In the genomic region with DNA sequence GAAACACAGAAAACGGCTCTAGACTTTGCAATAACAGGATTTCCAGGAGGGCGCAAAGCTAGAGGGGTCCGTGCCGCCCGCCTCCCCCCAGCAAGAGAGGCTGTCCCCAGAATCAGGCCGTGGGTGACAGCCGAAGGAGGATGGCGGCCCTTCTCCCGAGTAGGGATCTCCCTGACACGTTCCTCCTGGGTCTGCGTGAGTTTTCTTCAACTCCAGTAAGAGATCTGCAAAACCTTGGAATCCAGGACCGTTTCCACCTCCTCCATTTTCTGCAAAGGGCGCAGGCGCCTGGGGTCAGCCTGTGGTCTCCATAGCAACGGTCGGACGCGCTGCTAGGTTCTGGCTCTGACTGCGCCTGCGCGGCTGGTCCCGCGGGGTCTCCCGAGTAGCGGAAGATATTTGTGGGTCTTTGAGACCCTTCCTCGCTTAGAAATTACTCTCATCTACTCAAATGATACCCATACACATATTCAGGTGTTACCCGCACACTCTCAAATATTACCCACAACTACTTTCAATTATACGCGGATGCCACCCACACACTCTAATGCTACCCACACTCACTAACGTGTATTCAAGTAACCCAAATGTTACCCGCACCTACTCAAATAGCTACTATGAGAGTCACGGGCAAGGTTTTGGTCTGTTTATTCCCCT, we compare ENCODE assay signal across 1 cellular context.
TF ChIP-seq lines count a peak whose summit lies in the region.

No MANE protein-coding gene starts in this region.

TF ChIP-seq in GM12878, 131 proteins besides CTCF, POLR2A, EP300 and RAD21 (continued from another document):
- TF ChIP-seq NR2C2 (IDR thresholded peaks at IDR 0.05; ENCODE audit: borderline replicate concordance, control insufficient read depth, insufficient read length, low read depth) (no peak), MAX (IDR thresholded peaks at IDR 0.05; ENCODE audit: low read depth, low read length) (no peak), CBX5 (IDR thresholded peaks at IDR 0.05; ENCODE audit: low read depth) (no peak), WRNIP1 (IDR thresholded peaks at IDR 0.05; ENCODE audit: borderline replicate concordance, low read depth, low read length) (no peak), KLF5 (IDR thresholded peaks at IDR 0.05; ENCODE audit: partially characterized antibody) (no peak), SPI1 (IDR thresholded peaks at IDR 0.05; ENCODE audit: borderline replicate concordance, insufficient read depth, low read depth, low read length) (no peak), GABPA (IDR thresholded peaks at IDR 0.05; ENCODE audit: low read depth) (no peak), YY1 (IDR thresholded peaks at IDR 0.05; ENCODE audit: low read depth, low read length) (peak; percentile 48; the same call in 1 of the 2 replicates), RAD51 (IDR thresholded peaks at IDR 0.05) (no peak), ZBED1 (IDR thresholded peaks at IDR 0.05; ENCODE audit: borderline replicate concordance) (no peak), SRF (IDR thresholded peaks at IDR 0.05; ENCODE audit: low read depth in 2 of 2, low read length in 2 of 2) (no peak), ASH2L (IDR thresholded peaks at IDR 0.05; ENCODE audit: borderline replicate concordance, low read depth) (no peak), NFIC (IDR thresholded peaks at IDR 0.05; ENCODE audit: low read depth, low read length) (no peak), E2F8 (IDR thresholded peaks at IDR 0.05; ENCODE audit: low read depth, partially characterized antibody) (no peak), TCF3 (IDR thresholded peaks at IDR 0.05; ENCODE audit: borderline replicate concordance, insufficient read depth, low read depth, low read length) (no peak), NRF1 (conservative IDR thresholded peaks at IDR 0.05; ENCODE audit: low read depth, low read length) (peak; percentile 47), DPF2 (IDR thresholded peaks at IDR 0.05) (no peak), ZNF24 (IDR thresholded peaks at IDR 0.05) (no peak), CHD2 (IDR thresholded peaks at IDR 0.05; ENCODE audit: borderline replicate concordance, low read depth, low read length) (no peak), NFYA (IDR thresholded peaks at IDR 0.05; ENCODE audit: borderline replicate concordance, low read depth, low read length) (no peak), ESRRA (IDR thresholded peaks at IDR 0.05; ENCODE audit: low read length) (no peak), MXI1 (IDR thresholded peaks at IDR 0.05; ENCODE audit: low read depth, low read length) (peak; percentile 52), SUPT20H (IDR thresholded peaks at IDR 0.05; ENCODE audit: borderline replicate concordance, control insufficient read depth, low read depth, low read length) (no peak), ETV6 (conservative IDR thresholded peaks at IDR 0.05 in 1 of 2, IDR thresholded peaks at IDR 0.05 in 1 of 2; ENCODE audit: borderline replicate concordance in 1 of 2, low read depth in 1 of 2) (no peak), ZNF274 (IDR thresholded peaks at IDR 0.05; ENCODE audit: insufficient read depth, insufficient read length) (no peak), CBX3 (IDR thresholded peaks at IDR 0.05; ENCODE audit: borderline replicate concordance, low read depth) (no peak), KAT2A (conservative IDR thresholded peaks at IDR 0.05; ENCODE audit: control insufficient read depth, low read depth, low read length) (no peak), BMI1 (IDR thresholded peaks at IDR 0.05; ENCODE audit: borderline replicate concordance) (peak; percentile 94), SMAD5 (IDR thresholded peaks at IDR 0.05; ENCODE audit: low read depth) (no peak), CEBPZ (IDR thresholded peaks at IDR 0.05; ENCODE audit: low read depth, low read length) (no peak), MEF2B (IDR thresholded peaks at IDR 0.05; ENCODE audit: partially characterized antibody, poor library complexity, severe bottlenecking) (peak; percentile 36), EZH2 (IDR thresholded peaks at IDR 0.05; ENCODE audit: borderline replicate concordance, control insufficient read depth, low read depth, low read length) (no peak), SUZ12 (IDR thresholded peaks at IDR 0.05; ENCODE audit: unreplicated experiment) (no peak), ZNF622 (IDR thresholded peaks at IDR 0.05) (no peak), EED (IDR thresholded peaks at IDR 0.05; ENCODE audit: low read depth) (no peak)
- TF ChIP-seq, protein P1, sequence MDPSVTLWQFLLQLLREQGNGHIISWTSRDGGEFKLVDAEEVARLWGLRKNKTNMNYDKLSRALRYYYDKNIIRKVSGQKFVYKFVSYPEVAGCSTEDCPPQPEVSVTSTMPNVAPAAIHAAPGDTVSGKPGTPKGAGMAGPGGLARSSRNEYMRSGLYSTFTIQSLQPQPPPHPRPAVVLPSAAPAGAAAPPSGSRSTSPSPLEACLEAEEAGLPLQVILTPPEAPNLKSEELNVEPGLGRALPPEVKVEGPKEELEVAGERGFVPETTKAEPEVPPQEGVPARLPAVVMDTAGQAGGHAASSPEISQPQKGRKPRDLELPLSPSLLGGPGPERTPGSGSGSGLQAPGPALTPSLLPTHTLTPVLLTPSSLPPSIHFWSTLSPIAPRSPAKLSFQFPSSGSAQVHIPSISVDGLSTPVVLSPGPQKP (IDR thresholded peaks at IDR 0.05; ENCODE audit: low read depth, low read length), result no peak
- TF ChIP-seq, protein P2, sequence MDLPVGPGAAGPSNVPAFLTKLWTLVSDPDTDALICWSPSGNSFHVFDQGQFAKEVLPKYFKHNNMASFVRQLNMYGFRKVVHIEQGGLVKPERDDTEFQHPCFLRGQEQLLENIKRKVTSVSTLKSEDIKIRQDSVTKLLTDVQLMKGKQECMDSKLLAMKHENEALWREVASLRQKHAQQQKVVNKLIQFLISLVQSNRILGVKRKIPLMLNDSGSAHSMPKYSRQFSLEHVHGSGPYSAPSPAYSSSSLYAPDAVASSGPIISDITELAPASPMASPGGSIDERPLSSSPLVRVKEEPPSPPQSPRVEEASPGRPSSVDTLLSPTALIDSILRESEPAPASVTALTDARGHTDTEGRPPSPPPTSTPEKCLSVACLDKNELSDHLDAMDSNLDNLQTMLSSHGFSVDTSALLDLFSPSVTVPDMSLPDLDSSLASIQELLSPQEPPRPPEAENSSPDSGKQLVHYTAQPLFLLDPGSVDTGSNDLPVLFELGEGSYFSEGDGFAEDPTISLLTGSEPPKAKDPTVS (IDR thresholded peaks at IDR 0.05; ENCODE audit: low read depth, low read length), result no peak
- TF ChIP-seq, protein P3, sequence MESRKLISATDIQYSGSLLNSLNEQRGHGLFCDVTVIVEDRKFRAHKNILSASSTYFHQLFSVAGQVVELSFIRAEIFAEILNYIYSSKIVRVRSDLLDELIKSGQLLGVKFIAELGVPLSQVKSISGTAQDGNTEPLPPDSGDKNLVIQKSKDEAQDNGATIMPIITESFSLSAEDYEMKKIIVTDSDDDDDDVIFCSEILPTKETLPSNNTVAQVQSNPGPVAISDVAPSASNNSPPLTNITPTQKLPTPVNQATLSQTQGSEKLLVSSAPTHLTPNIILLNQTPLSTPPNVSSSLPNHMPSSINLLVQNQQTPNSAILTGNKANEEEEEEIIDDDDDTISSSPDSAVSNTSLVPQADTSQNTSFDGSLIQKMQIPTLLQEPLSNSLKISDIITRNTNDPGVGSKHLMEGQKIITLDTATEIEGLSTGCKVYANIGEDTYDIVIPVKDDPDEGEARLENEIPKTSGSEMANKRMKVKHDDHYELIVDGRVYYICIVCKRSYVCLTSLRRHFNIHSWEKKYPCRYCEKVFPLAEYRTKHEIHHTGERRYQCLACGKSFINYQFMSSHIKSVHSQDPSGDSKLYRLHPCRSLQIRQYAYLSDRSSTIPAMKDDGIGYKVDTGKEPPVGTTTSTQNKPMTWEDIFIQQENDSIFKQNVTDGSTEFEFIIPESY (IDR thresholded peaks at IDR 0.05), result no peak
- TF ChIP-seq, protein P4, sequence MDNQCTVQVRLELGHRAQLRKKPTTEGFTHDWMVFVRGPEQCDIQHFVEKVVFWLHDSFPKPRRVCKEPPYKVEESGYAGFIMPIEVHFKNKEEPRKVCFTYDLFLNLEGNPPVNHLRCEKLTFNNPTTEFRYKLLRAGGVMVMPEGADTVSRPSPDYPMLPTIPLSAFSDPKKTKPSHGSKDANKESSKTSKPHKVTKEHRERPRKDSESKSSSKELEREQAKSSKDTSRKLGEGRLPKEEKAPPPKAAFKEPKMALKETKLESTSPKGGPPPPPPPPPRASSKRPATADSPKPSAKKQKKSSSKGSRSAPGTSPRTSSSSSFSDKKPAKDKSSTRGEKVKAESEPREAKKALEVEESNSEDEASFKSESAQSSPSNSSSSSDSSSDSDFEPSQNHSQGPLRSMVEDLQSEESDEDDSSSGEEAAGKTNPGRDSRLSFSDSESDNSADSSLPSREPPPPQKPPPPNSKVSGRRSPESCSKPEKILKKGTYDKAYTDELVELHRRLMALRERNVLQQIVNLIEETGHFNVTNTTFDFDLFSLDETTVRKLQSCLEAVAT (IDR thresholded peaks at IDR 0.05), result no peak
- TF ChIP-seq, protein P5, sequence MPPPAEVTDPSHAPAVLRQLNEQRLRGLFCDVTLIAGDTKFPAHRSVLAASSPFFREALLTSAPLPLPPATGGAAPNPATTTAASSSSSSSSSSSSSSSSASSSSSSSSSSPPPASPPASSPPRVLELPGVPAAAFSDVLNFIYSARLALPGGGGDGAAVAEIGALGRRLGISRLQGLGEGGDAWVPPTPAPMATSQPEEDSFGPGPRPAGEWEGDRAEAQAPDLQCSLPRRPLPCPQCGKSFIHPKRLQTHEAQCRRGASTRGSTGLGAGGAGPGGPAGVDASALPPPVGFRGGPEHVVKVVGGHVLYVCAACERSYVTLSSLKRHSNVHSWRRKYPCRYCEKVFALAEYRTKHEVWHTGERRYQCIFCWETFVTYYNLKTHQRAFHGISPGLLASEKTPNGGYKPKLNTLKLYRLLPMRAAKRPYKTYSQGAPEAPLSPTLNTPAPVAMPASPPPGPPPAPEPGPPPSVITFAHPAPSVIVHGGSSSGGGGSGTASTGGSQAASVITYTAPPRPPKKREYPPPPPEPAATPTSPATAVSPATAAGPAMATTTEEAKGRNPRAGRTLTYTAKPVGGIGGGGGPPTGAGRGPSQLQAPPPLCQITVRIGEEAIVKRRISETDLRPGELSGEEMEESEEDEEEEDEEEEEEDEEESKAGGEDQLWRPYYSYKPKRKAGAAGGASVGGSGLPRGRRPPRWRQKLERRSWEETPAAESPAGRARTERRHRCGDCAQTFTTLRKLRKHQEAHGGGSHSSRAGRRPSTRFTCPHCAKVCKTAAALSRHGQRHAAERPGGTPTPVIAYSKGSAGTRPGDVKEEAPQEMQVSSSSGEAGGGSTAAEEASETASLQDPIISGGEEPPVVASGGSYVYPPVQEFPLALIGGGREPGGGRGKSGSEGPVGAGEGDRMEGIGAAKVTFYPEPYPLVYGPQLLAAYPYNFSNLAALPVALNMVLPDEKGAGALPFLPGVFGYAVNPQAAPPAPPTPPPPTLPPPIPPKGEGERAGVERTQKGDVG (CRISPR knock-in tag; IDR thresholded peaks at IDR 0.05), result no peak
- TF ChIP-seq, protein P6, sequence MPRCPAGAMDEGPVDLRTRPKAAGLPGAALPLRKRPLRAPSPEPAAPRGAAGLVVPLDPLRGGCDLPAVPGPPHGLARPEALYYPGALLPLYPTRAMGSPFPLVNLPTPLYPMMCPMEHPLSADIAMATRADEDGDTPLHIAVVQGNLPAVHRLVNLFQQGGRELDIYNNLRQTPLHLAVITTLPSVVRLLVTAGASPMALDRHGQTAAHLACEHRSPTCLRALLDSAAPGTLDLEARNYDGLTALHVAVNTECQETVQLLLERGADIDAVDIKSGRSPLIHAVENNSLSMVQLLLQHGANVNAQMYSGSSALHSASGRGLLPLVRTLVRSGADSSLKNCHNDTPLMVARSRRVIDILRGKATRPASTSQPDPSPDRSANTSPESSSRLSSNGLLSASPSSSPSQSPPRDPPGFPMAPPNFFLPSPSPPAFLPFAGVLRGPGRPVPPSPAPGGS (IDR thresholded peaks at IDR 0.05; ENCODE audit: borderline replicate concordance, insufficient read depth, low read depth, low read length, poor library complexity, severe bottlenecking), result no peak
